Comparison of ENCODE assay signal across 1 cellular context in the genomic region with DNA sequence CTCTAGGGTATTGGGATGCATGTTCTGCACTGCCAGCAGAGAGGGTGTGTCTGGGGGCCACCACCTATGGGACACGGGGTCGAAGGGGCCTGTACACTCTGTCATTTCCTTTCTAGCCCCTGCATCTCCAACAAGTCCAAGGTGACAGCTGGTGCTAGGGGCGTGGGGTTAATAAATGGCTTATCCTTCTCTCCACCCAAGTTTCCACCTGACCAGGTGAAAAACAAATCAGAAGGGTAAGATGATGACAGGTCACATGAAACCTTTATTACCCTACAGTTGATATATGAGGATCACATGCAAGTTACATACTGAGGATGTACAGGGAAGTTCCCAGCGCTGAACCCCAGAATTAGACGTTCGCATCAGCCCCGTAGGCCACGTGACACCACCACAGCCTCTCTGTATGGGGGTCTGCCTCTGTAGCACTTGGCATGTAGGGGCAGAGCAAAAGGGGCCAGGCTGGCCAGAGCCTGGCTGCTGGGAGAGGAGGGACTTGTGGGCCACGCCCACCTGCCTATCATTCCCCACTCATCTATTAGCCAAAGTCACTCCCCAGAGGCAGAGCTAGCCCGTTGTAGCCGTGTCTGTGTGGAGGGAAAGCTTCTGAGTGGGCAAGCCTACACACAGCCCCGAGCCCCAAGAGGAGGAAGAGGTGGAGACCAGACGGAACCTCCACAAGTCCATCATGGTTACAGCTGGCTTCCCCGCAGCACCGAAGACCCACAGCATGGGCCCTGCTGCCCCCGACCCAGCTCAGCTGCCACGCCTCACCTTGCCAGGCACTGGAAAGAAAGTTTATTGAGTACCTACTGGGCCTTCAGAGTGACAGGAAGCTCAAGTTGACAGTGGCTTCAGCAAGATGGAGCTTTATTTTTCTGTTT.
TF ChIP-seq lines count a peak whose summit lies in the region.

No MANE protein-coding gene starts in this region.

TF ChIP-seq in HEK293, 187 proteins besides CTCF, POLR2A, EP300 and RAD21 (continued from another document):
- TF ChIP-seq, protein P1, sequence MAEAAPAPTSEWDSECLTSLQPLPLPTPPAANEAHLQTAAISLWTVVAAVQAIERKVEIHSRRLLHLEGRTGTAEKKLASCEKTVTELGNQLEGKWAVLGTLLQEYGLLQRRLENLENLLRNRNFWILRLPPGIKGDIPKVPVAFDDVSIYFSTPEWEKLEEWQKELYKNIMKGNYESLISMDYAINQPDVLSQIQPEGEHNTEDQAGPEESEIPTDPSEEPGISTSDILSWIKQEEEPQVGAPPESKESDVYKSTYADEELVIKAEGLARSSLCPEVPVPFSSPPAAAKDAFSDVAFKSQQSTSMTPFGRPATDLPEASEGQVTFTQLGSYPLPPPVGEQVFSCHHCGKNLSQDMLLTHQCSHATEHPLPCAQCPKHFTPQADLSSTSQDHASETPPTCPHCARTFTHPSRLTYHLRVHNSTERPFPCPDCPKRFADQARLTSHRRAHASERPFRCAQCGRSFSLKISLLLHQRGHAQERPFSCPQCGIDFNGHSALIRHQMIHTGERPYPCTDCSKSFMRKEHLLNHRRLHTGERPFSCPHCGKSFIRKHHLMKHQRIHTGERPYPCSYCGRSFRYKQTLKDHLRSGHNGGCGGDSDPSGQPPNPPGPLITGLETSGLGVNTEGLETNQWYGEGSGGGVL (tag by site-specific recombination; IDR thresholded peaks at IDR 0.05), result no peak
- TF ChIP-seq ZNF350 (tag by site-specific recombination; IDR thresholded peaks at IDR 0.05) (no peak), ZNF223 (tag by site-specific recombination; IDR thresholded peaks at IDR 0.05) (no peak), SCRT1 (tag by site-specific recombination; IDR thresholded peaks at IDR 0.05; ENCODE audit: borderline replicate concordance) (no peak), KLF9 (tag by site-specific recombination; IDR thresholded peaks at IDR 0.05; ENCODE audit: low read depth) (peak; percentile 82), ZNF221 (tag by site-specific recombination; IDR thresholded peaks at IDR 0.05; ENCODE audit: borderline replicate concordance) (no peak), KLF10 (tag by site-specific recombination; IDR thresholded peaks at IDR 0.05) (peak; percentile 88), ZSCAN23 (tag by site-specific recombination; IDR thresholded peaks at IDR 0.05) (no peak), ZNF707 (tag by site-specific recombination; IDR thresholded peaks at IDR 0.05) (no peak), WT1 (tag by site-specific recombination; IDR thresholded peaks at IDR 0.05) (no peak), ZNF660 (tag by site-specific recombination; IDR thresholded peaks at IDR 0.05) (no peak), ZSCAN16 (tag by site-specific recombination; IDR thresholded peaks at IDR 0.05) (no peak), ZNF843 (tag by site-specific recombination; IDR thresholded peaks at IDR 0.05) (no peak), EGR2 (tag by site-specific recombination; IDR thresholded peaks at IDR 0.05; ENCODE audit: low read depth) (peak; percentile 62; the same call in 1 of the 2 replicates), SP3 (tag by site-specific recombination; IDR thresholded peaks at IDR 0.05) (no peak), ZXDB (tag by site-specific recombination; IDR thresholded peaks at IDR 0.05) (no peak), ZFP37 (tag by site-specific recombination; IDR thresholded peaks at IDR 0.05) (no peak), ZBTB1 (tag by site-specific recombination; IDR thresholded peaks at IDR 0.05) (no peak), ZNF433 (tag by site-specific recombination; IDR thresholded peaks at IDR 0.05; ENCODE audit: low read depth) (no peak), ZNF37A (tag by site-specific recombination; IDR thresholded peaks at IDR 0.05) (no peak), SALL2 (tag by site-specific recombination; IDR thresholded peaks at IDR 0.05; ENCODE audit: borderline replicate concordance) (no peak), ZNF366 (tag by site-specific recombination; conservative IDR thresholded peaks at IDR 0.05) (no peak), SP2 (tag by site-specific recombination; IDR thresholded peaks at IDR 0.05) (peak; percentile 77), OSR2 (tag by site-specific recombination; IDR thresholded peaks at IDR 0.05) (no peak), ZNF274 (IDR thresholded peaks at IDR 0.05; ENCODE audit: low read length) (no peak), ZNF274 (tag by site-specific recombination; IDR thresholded peaks at IDR 0.05; ENCODE audit: borderline replicate concordance) (no peak), ZNF335 (tag by site-specific recombination; conservative IDR thresholded peaks at IDR 0.05) (no peak), ZNF549 (tag by site-specific recombination; IDR thresholded peaks at IDR 0.05) (no peak), BCL11B (tag by site-specific recombination; IDR thresholded peaks at IDR 0.05; ENCODE audit: low read depth) (no peak)
- TF ChIP-seq, protein P2, sequence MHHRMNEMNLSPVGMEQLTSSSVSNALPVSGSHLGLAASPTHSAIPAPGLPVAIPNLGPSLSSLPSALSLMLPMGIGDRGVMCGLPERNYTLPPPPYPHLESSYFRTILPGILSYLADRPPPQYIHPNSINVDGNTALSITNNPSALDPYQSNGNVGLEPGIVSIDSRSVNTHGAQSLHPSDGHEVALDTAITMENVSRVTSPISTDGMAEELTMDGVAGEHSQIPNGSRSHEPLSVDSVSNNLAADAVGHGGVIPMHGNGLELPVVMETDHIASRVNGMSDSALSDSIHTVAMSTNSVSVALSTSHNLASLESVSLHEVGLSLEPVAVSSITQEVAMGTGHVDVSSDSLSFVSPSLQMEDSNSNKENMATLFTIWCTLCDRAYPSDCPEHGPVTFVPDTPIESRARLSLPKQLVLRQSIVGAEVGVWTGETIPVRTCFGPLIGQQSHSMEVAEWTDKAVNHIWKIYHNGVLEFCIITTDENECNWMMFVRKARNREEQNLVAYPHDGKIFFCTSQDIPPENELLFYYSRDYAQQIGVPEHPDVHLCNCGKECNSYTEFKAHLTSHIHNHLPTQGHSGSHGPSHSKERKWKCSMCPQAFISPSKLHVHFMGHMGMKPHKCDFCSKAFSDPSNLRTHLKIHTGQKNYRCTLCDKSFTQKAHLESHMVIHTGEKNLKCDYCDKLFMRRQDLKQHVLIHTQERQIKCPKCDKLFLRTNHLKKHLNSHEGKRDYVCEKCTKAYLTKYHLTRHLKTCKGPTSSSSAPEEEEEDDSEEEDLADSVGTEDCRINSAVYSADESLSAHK (tag by site-specific recombination; IDR thresholded peaks at IDR 0.05), result no peak
- TF ChIP-seq, protein P3, sequence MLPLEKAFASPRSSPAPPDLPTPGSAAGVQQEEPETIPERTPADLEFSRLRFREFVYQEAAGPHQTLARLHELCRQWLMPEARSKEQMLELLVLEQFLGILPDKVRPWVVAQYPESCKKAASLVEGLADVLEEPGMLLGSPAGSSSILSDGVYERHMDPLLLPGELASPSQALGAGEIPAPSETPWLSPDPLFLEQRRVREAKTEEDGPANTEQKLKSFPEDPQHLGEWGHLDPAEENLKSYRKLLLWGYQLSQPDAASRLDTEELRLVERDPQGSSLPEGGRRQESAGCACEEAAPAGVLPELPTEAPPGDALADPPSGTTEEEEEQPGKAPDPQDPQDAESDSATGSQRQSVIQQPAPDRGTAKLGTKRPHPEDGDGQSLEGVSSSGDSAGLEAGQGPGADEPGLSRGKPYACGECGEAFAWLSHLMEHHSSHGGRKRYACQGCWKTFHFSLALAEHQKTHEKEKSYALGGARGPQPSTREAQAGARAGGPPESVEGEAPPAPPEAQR (tag by site-specific recombination; IDR thresholded peaks at IDR 0.05), result no peak
TF ChIP-seq in HEK293: peak in this region for 6.
